15 cellular contexts compared by ENCODE assay signal in the genomic region with DNA sequence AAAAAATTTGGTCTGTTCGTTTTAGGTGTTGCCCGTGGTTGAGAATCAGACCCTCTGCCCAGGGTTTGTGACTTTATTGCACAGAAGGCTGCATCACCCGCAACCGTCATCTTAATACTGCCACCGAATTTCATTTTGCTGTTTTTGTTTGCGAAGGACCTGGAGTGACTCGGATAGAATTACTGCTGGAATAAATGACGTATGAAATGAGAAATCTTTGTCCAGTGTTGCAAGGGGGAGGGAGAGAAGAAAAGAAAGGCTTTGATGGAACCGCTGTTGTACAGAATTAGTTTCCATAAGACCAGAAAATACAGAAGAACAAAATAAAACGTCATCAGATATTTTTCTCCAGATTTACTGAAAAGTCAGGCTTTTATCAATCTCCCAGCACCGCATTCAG.
DNase-seq lines count a peak whose midpoint lies in the region; ATAC-seq, FAIRE-seq and TF ChIP-seq lines count a peak whose summit lies in the region.
"Had no signal": no experiment of that assay in that cellular context is flagged by ENCODE, and none has a peak within 500 bp of the region (broad histone marks: within the 10 kb centered on the region; RNA-seq: fewer than 3 reads in every experiment).

No MANE protein-coding gene starts in this region.

- POLR2A ChIA-PET in HepG2 (lab: Yijun Ruan, JAX): no interaction called here

- TF ChIP-seq POLR2A in HepG2 (IDR thresholded peaks at IDR 0.05; ENCODE audit: insufficient read depth in 1 of 2, low read depth in 2 of 2, low read length in 2 of 2): no peak
- TF ChIP-seq POLR2A in right lobe of liver (IDR thresholded peaks at IDR 0.05): no peak
- TF ChIP-seq POLR2A in gastroesophageal sphincter (IDR thresholded peaks at IDR 0.05): no peak

- no peak for FAIRE-seq in HepG2 (lab: Jason Lieb, UNC)
- FAIRE-seq: A204.1, GM12878, GM18507, H1 had no signal

- H2AFZ ChIP-seq in HepG2 (ENCODE audit: low read length): no peak overlapping the region

- H3K9me3 ChIP-seq in HepG2 (ENCODE audit: low read length): peaks cover 6% of the 10 kb centered on the region
- H3K9me3 ChIP-seq in right lobe of liver: no peaks in the 10 kb centered on the region
- H3K9me3 ChIP-seq in gastroesophageal sphincter: peaks cover 0 to 8% (median 0%) of the 10 kb centered on the region in 3 donors
- H3K9me3 ChIP-seq: HAP-1 had no signal

- H3K27ac ChIP-seq in HepG2 (ENCODE audit: extremely low read length, insufficient read depth, low read length) (no peak overlapping the region), right lobe of liver (no peak overlapping the region), gastroesophageal sphincter (peak overlapping the region; percentile 78 to 86 (median 84)), rectal smooth muscle tissue (ENCODE audit: low read depth, low read length) (peak overlapping the region; percentile 74)

- H3K4me2 ChIP-seq in HepG2 (ENCODE audit: low read depth, low read length): no peak overlapping the region

- no peak overlapping the region for H3K9ac ChIP-seq in HepG2 (ENCODE audit: insufficient read depth, low read depth, low read length)
- H3K9ac ChIP-seq in rectal smooth muscle tissue (ENCODE audit: low read length): no peak overlapping the region

- no peaks in the 10 kb centered on the region for H4K20me1 ChIP-seq in HepG2 (ENCODE audit: insufficient read depth, low read length)

- H3K36me3 ChIP-seq in HepG2 (replicated peaks in 1 of 2; ENCODE audit: control insufficient read depth in 1 of 2, insufficient read depth in 2 of 2, low read length in 2 of 2) (no peaks in the 10 kb centered on the region), right lobe of liver (no peaks in the 10 kb centered on the region), gastroesophageal sphincter (no peaks in the 10 kb centered on the region), rectal smooth muscle tissue (ENCODE audit: control insufficient read depth, insufficient read depth, low read length) (no peaks in the 10 kb centered on the region)
- H3K36me3 ChIP-seq: HAP-1 had no signal

- H3K4me3 ChIP-seq in HepG2 (replicated peaks in 1 of 3; ENCODE audit: insufficient read depth in 1 of 3, low read depth in 2 of 3, low read length in 3 of 3) (no peak overlapping the region), right lobe of liver (no peak overlapping the region), gastroesophageal sphincter (no peak overlapping the region), rectal smooth muscle tissue (ENCODE audit: low read length) (no peak overlapping the region)
- H3K4me3 ChIP-seq: GM12878, HAP-1 had no signal

- H3K79me2 ChIP-seq in HepG2 (ENCODE audit: insufficient read depth, low read length): no peaks in the 10 kb centered on the region

- in situ Hi-C loops in HepG2 (cut with HindIII; ENCODE audit: extremely low pct_ligation_motif_present, low pct_unique_long_range_greater_than_20kb): no loop called here

- ATAC-seq in HepG2: no peak
- ATAC-seq in right lobe of liver: no peak
- ATAC-seq in gastroesophageal sphincter: no peak
- ATAC-seq: GM12878 had no signal

- H3K27me3 ChIP-seq in HepG2 (ENCODE audit: control insufficient read depth in 1 of 2, insufficient read depth in 2 of 2, low read length in 2 of 2): no peaks in the 10 kb centered on the region
- no peaks in the 10 kb centered on the region for H3K27me3 ChIP-seq in right lobe of liver
- H3K27me3 ChIP-seq in gastroesophageal sphincter: no peaks in the 10 kb centered on the region
- no peaks in the 10 kb centered on the region for H3K27me3 ChIP-seq in rectal smooth muscle tissue (ENCODE audit: control insufficient read depth, insufficient read depth, low read length)

- H3K4me1 ChIP-seq in HepG2 (ENCODE audit: insufficient read depth, low read length) (no peaks in the 10 kb centered on the region), right lobe of liver (no peaks in the 10 kb centered on the region), gastroesophageal sphincter (peaks cover 0 to 60% (median 30%) of the 10 kb centered on the region in 3 donors), rectal smooth muscle tissue (ENCODE audit: control insufficient read depth, insufficient read depth, low read length) (peaks cover 20% of the 10 kb centered on the region)
- H3K4me1 ChIP-seq: HAP-1 had no signal

- TF ChIP-seq RAD21 in HepG2 (CRISPR knock-in tag; IDR thresholded peaks at IDR 0.05): no peak

- no peak for TF ChIP-seq CTCF in HepG2 (CRISPR knock-in tag; IDR thresholded peaks at IDR 0.05)
- TF ChIP-seq CTCF in right lobe of liver (IDR thresholded peaks at IDR 0.05): no peak
- TF ChIP-seq CTCF in gastroesophageal sphincter (IDR thresholded peaks at IDR 0.05): no peak

- intact Hi-C loops in HepG2 (cut with micrococcal nuclease; ENCODE audit: unreplicated experiment) (no loop called here), right lobe of liver (cut with DNase I) (no loop called here)

- CTCF ChIA-PET in HepG2 (lab: Yijun Ruan, JAX; ENCODE audit: low intra/inter-chr PET ratio, low total read pairs): no interaction called here

- no peak for TF ChIP-seq EP300 in HepG2 (IDR thresholded peaks at IDR 0.05; ENCODE audit: low read depth in 2 of 2, low read length in 2 of 2)
- no peak for TF ChIP-seq EP300 in HepG2 (CRISPR knock-in tag; IDR thresholded peaks at IDR 0.05; ENCODE audit: borderline replicate concordance)
- TF ChIP-seq EP300 in gastroesophageal sphincter (IDR thresholded peaks at IDR 0.05): no peak

- WGBS in HepG2 (ENCODE audit: low lambda C conversion rate): 40% methylated on average over 11 of the region's 11 CpGs
- WGBS in right lobe of liver (ENCODE audit: insufficient coverage, low coverage, low lambda C conversion rate, missing lambda C conversion rate): 67% methylated on average over 7 of the region's 11 CpGs
- WGBS in gastroesophageal sphincter (ENCODE audit: low coverage in 1 of 2), 2 donors: 65 to 87% methylated on average over 9 to 11 of the region's 11 CpGs

- DNase-seq in HepG2 (ENCODE audit: low spot score) (no peak), right lobe of liver (no peak), HK-2 (ENCODE audit: unreplicated experiment) (no peak), NCI-H2196 (lab: John Stamatoyannopoulos, UW; ENCODE audit: unreplicated experiment) (no peak), kidney glomerular epithelial cell (lab: John Stamatoyannopoulos, UW) (no peak)
- DNase-seq: C1 segment of cervical spinal cord; CD4-positive, alpha-beta memory T cell; DMS79 had no signal

- no TSS peak for BruUV-seq in HepG2 (replicated peaks; lab: Mats Ljungman, UMichigan)

TF ChIP-seq in HepG2, 621 proteins besides CTCF, POLR2A, EP300 and RAD21:
- no peak for TF ChIP-seq IKZF1 (IDR thresholded peaks at IDR 0.05)
- no peak for TF ChIP-seq TBX2 (CRISPR knock-in tag; IDR thresholded peaks at IDR 0.05; ENCODE audit: borderline replicate concordance)
- no peak for TF ChIP-seq SP5 (CRISPR knock-in tag; IDR thresholded peaks at IDR 0.05; ENCODE audit: borderline replicate concordance, low read depth)
- no peak for TF ChIP-seq MIER3 (CRISPR knock-in tag; IDR thresholded peaks at IDR 0.05; ENCODE audit: borderline replicate concordance)
- TF ChIP-seq, protein P1, sequence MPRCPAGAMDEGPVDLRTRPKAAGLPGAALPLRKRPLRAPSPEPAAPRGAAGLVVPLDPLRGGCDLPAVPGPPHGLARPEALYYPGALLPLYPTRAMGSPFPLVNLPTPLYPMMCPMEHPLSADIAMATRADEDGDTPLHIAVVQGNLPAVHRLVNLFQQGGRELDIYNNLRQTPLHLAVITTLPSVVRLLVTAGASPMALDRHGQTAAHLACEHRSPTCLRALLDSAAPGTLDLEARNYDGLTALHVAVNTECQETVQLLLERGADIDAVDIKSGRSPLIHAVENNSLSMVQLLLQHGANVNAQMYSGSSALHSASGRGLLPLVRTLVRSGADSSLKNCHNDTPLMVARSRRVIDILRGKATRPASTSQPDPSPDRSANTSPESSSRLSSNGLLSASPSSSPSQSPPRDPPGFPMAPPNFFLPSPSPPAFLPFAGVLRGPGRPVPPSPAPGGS (CRISPR knock-in tag; IDR thresholded peaks at IDR 0.05): no peak
- TF ChIP-seq, protein P2, sequence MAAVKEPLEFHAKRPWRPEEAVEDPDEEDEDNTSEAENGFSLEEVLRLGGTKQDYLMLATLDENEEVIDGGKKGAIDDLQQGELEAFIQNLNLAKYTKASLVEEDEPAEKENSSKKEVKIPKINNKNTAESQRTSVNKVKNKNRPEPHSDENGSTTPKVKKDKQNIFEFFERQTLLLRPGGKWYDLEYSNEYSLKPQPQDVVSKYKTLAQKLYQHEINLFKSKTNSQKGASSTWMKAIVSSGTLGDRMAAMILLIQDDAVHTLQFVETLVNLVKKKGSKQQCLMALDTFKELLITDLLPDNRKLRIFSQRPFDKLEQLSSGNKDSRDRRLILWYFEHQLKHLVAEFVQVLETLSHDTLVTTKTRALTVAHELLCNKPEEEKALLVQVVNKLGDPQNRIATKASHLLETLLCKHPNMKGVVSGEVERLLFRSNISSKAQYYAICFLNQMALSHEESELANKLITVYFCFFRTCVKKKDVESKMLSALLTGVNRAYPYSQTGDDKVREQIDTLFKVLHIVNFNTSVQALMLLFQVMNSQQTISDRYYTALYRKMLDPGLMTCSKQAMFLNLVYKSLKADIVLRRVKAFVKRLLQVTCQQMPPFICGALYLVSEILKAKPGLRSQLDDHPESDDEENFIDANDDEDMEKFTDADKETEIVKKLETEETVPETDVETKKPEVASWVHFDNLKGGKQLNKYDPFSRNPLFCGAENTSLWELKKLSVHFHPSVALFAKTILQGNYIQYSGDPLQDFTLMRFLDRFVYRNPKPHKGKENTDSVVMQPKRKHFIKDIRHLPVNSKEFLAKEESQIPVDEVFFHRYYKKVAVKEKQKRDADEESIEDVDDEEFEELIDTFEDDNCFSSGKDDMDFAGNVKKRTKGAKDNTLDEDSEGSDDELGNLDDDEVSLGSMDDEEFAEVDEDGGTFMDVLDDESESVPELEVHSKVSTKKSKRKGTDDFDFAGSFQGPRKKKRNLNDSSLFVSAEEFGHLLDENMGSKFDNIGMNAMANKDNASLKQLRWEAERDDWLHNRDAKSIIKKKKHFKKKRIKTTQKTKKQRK (IDR thresholded peaks at IDR 0.05; ENCODE audit: low read length): no peak
- TF ChIP-seq MAFK (conservative IDR thresholded peaks at IDR 0.05 in 1 of 2, IDR thresholded peaks at IDR 0.05 in 1 of 2; ENCODE audit: low read length in 2 of 2): 0 out of 4 replicates have a peak, but pooled peaks of 1 of the 2 experiments have one; percentile 6
- no peak for TF ChIP-seq HOXA7 (CRISPR knock-in tag; IDR thresholded peaks at IDR 0.05)
- TF ChIP-seq HNRNPLL (IDR thresholded peaks at IDR 0.05; ENCODE audit: low read depth, low read length, poor library complexity, severe bottlenecking): no peak
- no peak for TF ChIP-seq MBNL3 (CRISPR knock-in tag; conservative IDR thresholded peaks at IDR 0.05)
- TF ChIP-seq FOXK2 (IDR thresholded peaks at IDR 0.05): no peak
- no peak for TF ChIP-seq FLYWCH1 (CRISPR knock-in tag; IDR thresholded peaks at IDR 0.05)
- no peak for TF ChIP-seq ZNF790 (CRISPR knock-in tag; IDR thresholded peaks at IDR 0.05; ENCODE audit: borderline replicate concordance)
- no peak for TF ChIP-seq AHR (CRISPR knock-in tag; IDR thresholded peaks at IDR 0.05)
- 0 out of 2 replicates have a peak, but pooled peaks have one; percentile 28 for TF ChIP-seq CREB1 (IDR thresholded peaks at IDR 0.05)
- TF ChIP-seq CREB1 (CRISPR knock-in tag; IDR thresholded peaks at IDR 0.05): no peak

Comparison
In these comparisons a context has a peak if more than half of its experiments do, and no peak if none do; other contexts are left out.
1. H3K27ac ChIP-seq: peak in gastroesophageal sphincter (4 of 4) and rectal smooth muscle tissue (single experiment); none in HepG2 (single experiment) and right lobe of liver (0 of 3).